In the genomic region with DNA sequence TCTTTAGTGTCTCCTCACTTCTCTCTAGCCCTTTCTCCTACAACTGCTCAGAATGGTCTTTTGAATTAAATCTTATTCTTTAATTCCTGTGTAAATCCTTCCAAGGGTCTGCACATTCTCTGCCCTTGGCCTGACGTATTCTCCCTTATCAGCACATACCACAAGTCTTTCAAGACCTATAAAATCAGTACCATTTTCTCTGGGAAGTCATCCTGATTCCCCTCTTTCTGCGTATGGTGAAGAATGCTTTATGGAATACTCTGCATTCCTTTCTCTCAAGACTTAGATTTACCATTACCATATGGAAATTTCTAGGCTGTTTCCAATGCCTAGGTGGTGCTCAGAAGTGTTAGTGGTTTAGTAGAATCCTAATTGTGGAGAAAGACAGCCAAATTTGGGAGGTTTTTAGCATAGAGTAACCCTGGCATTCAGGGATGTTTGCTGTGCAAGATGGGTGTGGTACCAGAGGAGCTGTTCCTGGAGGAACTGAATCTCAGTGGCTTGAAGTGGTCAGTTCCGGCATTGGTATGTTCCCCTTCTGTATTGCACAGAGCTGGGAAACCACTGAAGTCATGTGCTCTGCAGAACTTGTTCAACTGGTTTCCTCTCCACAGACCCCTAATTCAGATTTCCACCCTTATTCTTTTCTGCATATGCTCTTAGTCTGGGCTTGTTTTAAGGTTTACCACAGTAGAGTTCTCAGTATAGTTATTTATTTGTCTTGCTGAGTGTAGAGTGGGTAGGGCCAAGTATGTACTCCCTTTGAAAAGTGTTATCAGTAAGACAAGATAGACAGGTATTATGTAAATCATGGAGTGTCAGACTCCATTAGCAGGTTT, we compare ENCODE assay signal across 2 cellular contexts.
TF ChIP-seq lines count a peak whose summit lies in the region.

No MANE protein-coding gene starts in this region.

TF ChIP-seq in IMR-90, 13 proteins besides CTCF, POLR2A, EP300 and RAD21 (continued from another document):
- no peak for TF ChIP-seq NFE2L2 (IDR thresholded peaks at IDR 0.05; ENCODE audit: low read depth, low read length)
- no peak for TF ChIP-seq MAZ (IDR thresholded peaks at IDR 0.05; ENCODE audit: borderline replicate concordance, low read depth, low read length)
- no peak for TF ChIP-seq RFX5 (IDR thresholded peaks at IDR 0.05; ENCODE audit: low read depth, low read length)
- TF ChIP-seq CEBPB (IDR thresholded peaks at IDR 0.05; ENCODE audit: low read depth, low read length) = no peak
- TF ChIP-seq, protein P1, sequence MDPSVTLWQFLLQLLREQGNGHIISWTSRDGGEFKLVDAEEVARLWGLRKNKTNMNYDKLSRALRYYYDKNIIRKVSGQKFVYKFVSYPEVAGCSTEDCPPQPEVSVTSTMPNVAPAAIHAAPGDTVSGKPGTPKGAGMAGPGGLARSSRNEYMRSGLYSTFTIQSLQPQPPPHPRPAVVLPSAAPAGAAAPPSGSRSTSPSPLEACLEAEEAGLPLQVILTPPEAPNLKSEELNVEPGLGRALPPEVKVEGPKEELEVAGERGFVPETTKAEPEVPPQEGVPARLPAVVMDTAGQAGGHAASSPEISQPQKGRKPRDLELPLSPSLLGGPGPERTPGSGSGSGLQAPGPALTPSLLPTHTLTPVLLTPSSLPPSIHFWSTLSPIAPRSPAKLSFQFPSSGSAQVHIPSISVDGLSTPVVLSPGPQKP (IDR thresholded peaks at IDR 0.05; ENCODE audit: borderline replicate concordance, low read depth, low read length) = no peak
- no peak for TF ChIP-seq SMC3 (IDR thresholded peaks at IDR 0.05; ENCODE audit: low read depth, low read length)

TF ChIP-seq in WTC11, 78 proteins besides CTCF, POLR2A, EP300 and RAD21 (continued from another document):
- TF ChIP-seq, protein P2, sequence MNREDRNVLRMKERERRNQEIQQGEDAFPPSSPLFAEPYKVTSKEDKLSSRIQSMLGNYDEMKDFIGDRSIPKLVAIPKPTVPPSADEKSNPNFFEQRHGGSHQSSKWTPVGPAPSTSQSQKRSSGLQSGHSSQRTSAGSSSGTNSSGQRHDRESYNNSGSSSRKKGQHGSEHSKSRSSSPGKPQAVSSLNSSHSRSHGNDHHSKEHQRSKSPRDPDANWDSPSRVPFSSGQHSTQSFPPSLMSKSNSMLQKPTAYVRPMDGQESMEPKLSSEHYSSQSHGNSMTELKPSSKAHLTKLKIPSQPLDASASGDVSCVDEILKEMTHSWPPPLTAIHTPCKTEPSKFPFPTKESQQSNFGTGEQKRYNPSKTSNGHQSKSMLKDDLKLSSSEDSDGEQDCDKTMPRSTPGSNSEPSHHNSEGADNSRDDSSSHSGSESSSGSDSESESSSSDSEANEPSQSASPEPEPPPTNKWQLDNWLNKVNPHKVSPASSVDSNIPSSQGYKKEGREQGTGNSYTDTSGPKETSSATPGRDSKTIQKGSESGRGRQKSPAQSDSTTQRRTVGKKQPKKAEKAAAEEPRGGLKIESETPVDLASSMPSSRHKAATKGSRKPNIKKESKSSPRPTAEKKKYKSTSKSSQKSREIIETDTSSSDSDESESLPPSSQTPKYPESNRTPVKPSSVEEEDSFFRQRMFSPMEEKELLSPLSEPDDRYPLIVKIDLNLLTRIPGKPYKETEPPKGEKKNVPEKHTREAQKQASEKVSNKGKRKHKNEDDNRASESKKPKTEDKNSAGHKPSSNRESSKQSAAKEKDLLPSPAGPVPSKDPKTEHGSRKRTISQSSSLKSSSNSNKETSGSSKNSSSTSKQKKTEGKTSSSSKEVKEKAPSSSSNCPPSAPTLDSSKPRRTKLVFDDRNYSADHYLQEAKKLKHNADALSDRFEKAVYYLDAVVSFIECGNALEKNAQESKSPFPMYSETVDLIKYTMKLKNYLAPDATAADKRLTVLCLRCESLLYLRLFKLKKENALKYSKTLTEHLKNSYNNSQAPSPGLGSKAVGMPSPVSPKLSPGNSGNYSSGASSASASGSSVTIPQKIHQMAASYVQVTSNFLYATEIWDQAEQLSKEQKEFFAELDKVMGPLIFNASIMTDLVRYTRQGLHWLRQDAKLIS (CRISPR knock-in tag; IDR thresholded peaks at IDR 0.05; ENCODE audit: borderline replicate concordance) = no peak
- TF ChIP-seq, protein P3, sequence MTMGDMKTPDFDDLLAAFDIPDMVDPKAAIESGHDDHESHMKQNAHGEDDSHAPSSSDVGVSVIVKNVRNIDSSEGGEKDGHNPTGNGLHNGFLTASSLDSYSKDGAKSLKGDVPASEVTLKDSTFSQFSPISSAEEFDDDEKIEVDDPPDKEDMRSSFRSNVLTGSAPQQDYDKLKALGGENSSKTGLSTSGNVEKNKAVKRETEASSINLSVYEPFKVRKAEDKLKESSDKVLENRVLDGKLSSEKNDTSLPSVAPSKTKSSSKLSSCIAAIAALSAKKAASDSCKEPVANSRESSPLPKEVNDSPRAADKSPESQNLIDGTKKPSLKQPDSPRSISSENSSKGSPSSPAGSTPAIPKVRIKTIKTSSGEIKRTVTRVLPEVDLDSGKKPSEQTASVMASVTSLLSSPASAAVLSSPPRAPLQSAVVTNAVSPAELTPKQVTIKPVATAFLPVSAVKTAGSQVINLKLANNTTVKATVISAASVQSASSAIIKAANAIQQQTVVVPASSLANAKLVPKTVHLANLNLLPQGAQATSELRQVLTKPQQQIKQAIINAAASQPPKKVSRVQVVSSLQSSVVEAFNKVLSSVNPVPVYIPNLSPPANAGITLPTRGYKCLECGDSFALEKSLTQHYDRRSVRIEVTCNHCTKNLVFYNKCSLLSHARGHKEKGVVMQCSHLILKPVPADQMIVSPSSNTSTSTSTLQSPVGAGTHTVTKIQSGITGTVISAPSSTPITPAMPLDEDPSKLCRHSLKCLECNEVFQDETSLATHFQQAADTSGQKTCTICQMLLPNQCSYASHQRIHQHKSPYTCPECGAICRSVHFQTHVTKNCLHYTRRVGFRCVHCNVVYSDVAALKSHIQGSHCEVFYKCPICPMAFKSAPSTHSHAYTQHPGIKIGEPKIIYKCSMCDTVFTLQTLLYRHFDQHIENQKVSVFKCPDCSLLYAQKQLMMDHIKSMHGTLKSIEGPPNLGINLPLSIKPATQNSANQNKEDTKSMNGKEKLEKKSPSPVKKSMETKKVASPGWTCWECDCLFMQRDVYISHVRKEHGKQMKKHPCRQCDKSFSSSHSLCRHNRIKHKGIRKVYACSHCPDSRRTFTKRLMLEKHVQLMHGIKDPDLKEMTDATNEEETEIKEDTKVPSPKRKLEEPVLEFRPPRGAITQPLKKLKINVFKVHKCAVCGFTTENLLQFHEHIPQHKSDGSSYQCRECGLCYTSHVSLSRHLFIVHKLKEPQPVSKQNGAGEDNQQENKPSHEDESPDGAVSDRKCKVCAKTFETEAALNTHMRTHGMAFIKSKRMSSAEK (CRISPR knock-in tag; IDR thresholded peaks at IDR 0.05; ENCODE audit: borderline replicate concordance) = no peak
- TF ChIP-seq, protein P4, sequence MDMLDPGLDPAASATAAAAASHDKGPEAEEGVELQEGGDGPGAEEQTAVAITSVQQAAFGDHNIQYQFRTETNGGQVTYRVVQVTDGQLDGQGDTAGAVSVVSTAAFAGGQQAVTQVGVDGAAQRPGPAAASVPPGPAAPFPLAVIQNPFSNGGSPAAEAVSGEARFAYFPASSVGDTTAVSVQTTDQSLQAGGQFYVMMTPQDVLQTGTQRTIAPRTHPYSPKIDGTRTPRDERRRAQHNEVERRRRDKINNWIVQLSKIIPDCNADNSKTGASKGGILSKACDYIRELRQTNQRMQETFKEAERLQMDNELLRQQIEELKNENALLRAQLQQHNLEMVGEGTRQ (CRISPR knock-in tag; IDR thresholded peaks at IDR 0.05) = peak; percentile 40
- no peak for TF ChIP-seq HMGA2 (CRISPR knock-in tag; IDR thresholded peaks at IDR 0.05)
